ENCODE assay signal across 24 cellular contexts in genomic region chr17:67842648-67843047, GRCh38.
"Had no signal": no experiment of that assay in that cellular context is flagged by ENCODE, and none has a peak within 500 bp of the region (broad histone marks: within the 10 kb centered on the region; RNA-seq: fewer than 3 reads in every experiment).

No MANE protein-coding gene starts in this region.

- H3K27ac Mint-ChIP-seq: activated CD8-positive, alpha-beta memory T cell treated with anti-CD3 and anti-CD28 coated beads, Interleukin-2, amount 10 ng/mL, durations not matched to agents 7 days and 5 days; activated naive CD4-positive, alpha-beta T cell treated with anti-CD3 and anti-CD28 coated beads, Interleukin-2, amount 50 U/mL, for 72 hours; activated T-cell treated with anti-CD3 and anti-CD28 coated beads, Interleukin-2, amount 50 U/mL, for 24 hours; activated T-helper 1 cell treated with anti-CD3 and anti-CD28 coated beads, Interleukin-12 subunit alpha, Interleukin-12 subunit beta, Interleukin-2, Interleukin-4 antibody, amounts not matched to agents 30 ng/mL and 10 ng/mL and 1 ng/mL, durations not matched to agents 14 hours and 24 hours and 36 hours; T-helper 1 cell treated with Interleukin-12 subunit alpha and Interleukin-12 subunit beta and Interleukin-4 antibody, amounts not matched to agents 30 μg/mL and 1 μg/mL, for 36 hours had no signal

- H3K36me3 ChIP-seq: brain microvascular endothelial cell, cardiac muscle cell had no signal

- H3K27me3 Mint-ChIP-seq: activated CD8-positive, alpha-beta memory T cell treated with anti-CD3 and anti-CD28 coated beads, Interleukin-2, amount 10 ng/mL, durations not matched to agents 7 days and 5 days; activated T-cell treated with anti-CD3 and anti-CD28 coated beads, Interleukin-2, amount 50 U/mL, for 24 hours had no signal

- ATAC-seq: activated CD8-positive, alpha-beta memory T cell treated with anti-CD3 and anti-CD28 coated beads, Interleukin-2, amount 10 ng/mL, durations not matched to agents 7 days and 5 days; activated naive CD4-positive, alpha-beta T cell treated with anti-CD3 and anti-CD28 coated beads, Interleukin-2, amount 50 U/mL, for 72 hours; WTC11 had no signal

- H3K4me3 ChIP-seq: cardiac muscle cell had no signal

- H3K27ac ChIP-seq: brain microvascular endothelial cell, cardiac muscle cell had no signal

- DNase-seq: activated CD4-positive, alpha-beta T cell treated with anti-CD3 and anti-CD28 coated beads for 48 hours; activated CD4-positive, alpha-beta T cell treated with anti-CD3 and anti-CD28 coated beads, Interleukin-2, amount 50 U/mL, for 4 hours; activated CD4-positive, CD25-positive, alpha-beta regulatory T cell treated with anti-CD3 and anti-CD28 coated beads, Interleukin-2, amount 50 U/mL, for 72 hours; activated CD8-positive, alpha-beta memory T cell treated with anti-CD3 and anti-CD28 coated beads, Interleukin-2, amount 10 ng/mL, durations not matched to agents 7 days and 5 days; activated effector memory CD4-positive, alpha-beta T cell treated with Interleukin-2 at 50 U/mL for 16 hours; activated naive CD4-positive, alpha-beta T cell treated with Interleukin-2 at 50 U/mL for 16 hours; activated T-cell treated with anti-CD3 and anti-CD28 coated beads, Interleukin-2, amount 50 U/mL, for 24 hours; brain microvascular endothelial cell; cerebellar nuclear complex; Kasumi-1; NCI-H1092; NCI-H1417; NCI-H1930; NCI-H2171 treated with DMSO at 0.1 percent for 48 hours; NCI-H226; NCI-H510A; NCI-H526 treated with DMSO at 0.1 percent for 48 hours; NK-92 treated with Interleukin-12 subunit alpha and Interleukin-12 subunit beta, amount 100 ng/mL, for 24 hours; SHP77 treated with DMSO at 0.1 percent for 48 hours had no signal

- H3K27me3 ChIP-seq: brain microvascular endothelial cell, cardiac muscle cell had no signal

- H3K9me3 Mint-ChIP-seq: activated naive CD4-positive, alpha-beta T cell treated with anti-CD3 and anti-CD28 coated beads, Interleukin-2, amount 50 U/mL, for 72 hours; activated T-cell treated with anti-CD3 and anti-CD28 coated beads, Interleukin-2, amount 50 U/mL, for 24 hours; activated T-helper 1 cell treated with anti-CD3 and anti-CD28 coated beads, Interleukin-12 subunit alpha, Interleukin-12 subunit beta, Interleukin-2, Interleukin-4 antibody, amounts not matched to agents 30 ng/mL and 10 ng/mL and 1 ng/mL, durations not matched to agents 14 hours and 24 hours and 36 hours; T-helper 1 cell treated with Interleukin-12 subunit alpha and Interleukin-12 subunit beta and Interleukin-4 antibody, amounts not matched to agents 30 μg/mL and 1 μg/mL, for 36 hours; WTC11 had no signal

- H3K36me3 Mint-ChIP-seq: activated naive CD4-positive, alpha-beta T cell treated with anti-CD3 and anti-CD28 coated beads, Interleukin-2, amount 50 U/mL, for 72 hours; WTC11 had no signal

- H3K4me3 Mint-ChIP-seq: activated CD8-positive, alpha-beta memory T cell treated with anti-CD3 and anti-CD28 coated beads, Interleukin-2, amount 10 ng/mL, durations not matched to agents 7 days and 5 days; activated T-cell treated with anti-CD3 and anti-CD28 coated beads, Interleukin-2, amount 50 U/mL, for 24 hours; activated T-helper 1 cell treated with anti-CD3 and anti-CD28 coated beads, Interleukin-12 subunit alpha, Interleukin-12 subunit beta, Interleukin-2, Interleukin-4 antibody, amounts not matched to agents 30 ng/mL and 10 ng/mL and 1 ng/mL, durations not matched to agents 14 hours and 24 hours and 36 hours; T-helper 1 cell treated with Interleukin-12 subunit alpha and Interleukin-12 subunit beta and Interleukin-4 antibody, amounts not matched to agents 30 μg/mL and 1 μg/mL, for 36 hours; WTC11 had no signal
